Comparison of ENCODE assay signal across 9 cellular contexts in genomic region chr7:90298145-90299038, GRCh38. TPM values are rescaled to one million over a fixed set of nuclear protein-coding genes. Genes with fewer than 3 reads are reported as not detected.
DNase-seq lines count a peak whose midpoint lies in the region; ATAC-seq and TF ChIP-seq lines count a peak whose summit lies in the region.
"Had no signal": no experiment of that assay in that cellular context is flagged by ENCODE, and none has a peak within 500 bp of the region (broad histone marks: within the 10 kb centered on the region; RNA-seq: fewer than 3 reads in every experiment).

No MANE protein-coding gene starts in this region.

- H3K36me3 Mint-ChIP-seq in memory B cell: no peaks in the 10 kb centered on the region
- no peaks in the 10 kb centered on the region for H3K36me3 Mint-ChIP-seq in activated CD4-positive, alpha-beta memory T cell treated with anti-CD3 and anti-CD28 coated beads, Interleukin-2, amount 10 ng/mL, durations not matched to agents 7 days and 5 days (ENCODE audit: low read depth)

- TF ChIP-seq CTCF in BJ (IDR thresholded peaks at IDR 0.05; ENCODE audit: insufficient read depth, low read depth, low read length): peak; percentile 83

- POLR2A ChIA-PET in BJ (lab: Charles Lee): no interaction called here
- POLR2A ChIA-PET in activated CD4-positive, alpha-beta memory T cell treated with anti-CD3 and anti-CD28 coated beads, Interleukin-2, amount 10 ng/mL, durations not matched to agents 7 days and 5 days (lab: Charles Lee): no interaction called here

- H3K4me3 ChIP-seq in BJ (ENCODE audit: low read depth, low read length): no peak overlapping the region
- H3K4me3 ChIP-seq: SJSA1 had no signal

- peak; percentile 90 for ATAC-seq in GM18861 (IDR thresholded peaks at IDR 0.05; ENCODE audit: unreplicated experiment)
- ATAC-seq in HG03175 (IDR thresholded peaks at IDR 0.05; ENCODE audit: unreplicated experiment): peak; percentile 84
- ATAC-seq in memory B cell (ENCODE audit: low read depth): peak; percentile 68

- H3K36me3 ChIP-seq in BJ (ENCODE audit: control insufficient read depth, insufficient read depth, low read length): no peaks in the 10 kb centered on the region
- H3K36me3 ChIP-seq: SJSA1 had no signal

- DNase-seq in BJ (ENCODE audit: low read depth): peak; percentile 11
- peak; percentile 56 for DNase-seq in NCI-H82 (lab: John Stamatoyannopoulos, UW)
- DNase-seq in cerebellum (ENCODE audit: low spot score): peak; percentile 9
- no peak for DNase-seq in memory B cell (ENCODE audit: low spot score in 2 of 2)
- no peak for DNase-seq in HK-2 (ENCODE audit: unreplicated experiment)
- no peak for DNase-seq in activated CD4-positive, alpha-beta memory T cell treated with anti-CD3 and anti-CD28 coated beads, Interleukin-2, amount 10 ng/mL, durations not matched to agents 7 days and 5 days

- CTCF ChIA-PET in BJ (lab: Yijun Ruan, JAX): interaction anchor here (0.6 to 2.1 kb wide), 13 partner anchors 8 to 146 kb away, joined by 3 to 8 read pairs (median 5); partner anchors contain the start of gene STEAP1
- CTCF ChIA-PET in activated CD4-positive, alpha-beta memory T cell treated with anti-CD3 and anti-CD28 coated beads, Interleukin-2, amount 10 ng/mL, durations not matched to agents 7 days and 5 days (lab: Charles Lee): interaction anchor here (0.7 to 1.3 kb wide), 5 partner anchors 14 to 144 kb away, joined by 3 to 6 read pairs (median 3); partner anchors contain the start of gene STEAP1

- H3K4me1 Mint-ChIP-seq in memory B cell: no peaks in the 10 kb centered on the region
- no peaks in the 10 kb centered on the region for H3K4me1 Mint-ChIP-seq in activated CD4-positive, alpha-beta memory T cell treated with anti-CD3 and anti-CD28 coated beads, Interleukin-2, amount 10 ng/mL, durations not matched to agents 7 days and 5 days

- H3K4me3 Mint-ChIP-seq in memory B cell: no peak overlapping the region
- no peak overlapping the region for H3K4me3 Mint-ChIP-seq in activated CD4-positive, alpha-beta memory T cell treated with anti-CD3 and anti-CD28 coated beads, Interleukin-2, amount 10 ng/mL, durations not matched to agents 7 days and 5 days

- no peak overlapping the region for H3K27ac Mint-ChIP-seq in memory B cell
- H3K27ac Mint-ChIP-seq in activated CD4-positive, alpha-beta memory T cell treated with anti-CD3 and anti-CD28 coated beads, Interleukin-2, amount 10 ng/mL, durations not matched to agents 7 days and 5 days: no peak overlapping the region

- H3K27me3 ChIP-seq in BJ (ENCODE audit: control insufficient read depth, insufficient read depth, low read length): no peaks in the 10 kb centered on the region

- peaks cover 4% of the 10 kb centered on the region for H3K27me3 Mint-ChIP-seq in memory B cell
- peaks cover 2% of the 10 kb centered on the region for H3K27me3 Mint-ChIP-seq in activated CD4-positive, alpha-beta memory T cell treated with anti-CD3 and anti-CD28 coated beads, Interleukin-2, amount 10 ng/mL, durations not matched to agents 7 days and 5 days

- H3K9me3 Mint-ChIP-seq in memory B cell: peaks cover 2% of the 10 kb centered on the region
- peaks cover 1% of the 10 kb centered on the region for H3K9me3 Mint-ChIP-seq in activated CD4-positive, alpha-beta memory T cell treated with anti-CD3 and anti-CD28 coated beads, Interleukin-2, amount 10 ng/mL, durations not matched to agents 7 days and 5 days

RNA-seq across cellular contexts. Expression of gene FAM237B, which starts 22.7 kb away (rescaled TPM):
- not detected in 2 replicates for polyA plus RNA-seq in BJ (2011; rRNA removed)
- not detected in 2 replicates for polyA minus RNA-seq in BJ (2011; rRNA and poly(A)+ RNA removed)
- not detected for total RNA-seq in cerebellum
- total RNA-seq in activated CD4-positive, alpha-beta memory T cell treated with anti-CD3 and anti-CD28 coated beads, Interleukin-2, amount 10 ng/mL, durations not matched to agents 7 days and 5 days: not detected
- total RNA-seq: SJSA1 had no signal

RNA-seq across cellular contexts. Expression of gene GTPBP10, which starts 48.1 kb away (rescaled TPM):
- polyA plus RNA-seq in BJ (2011; rRNA removed): 4.2 and 13.2 TPM in 2 replicates
- 1.6 and 4.5 TPM in 2 replicates for polyA minus RNA-seq in BJ (2011; rRNA and poly(A)+ RNA removed)
- total RNA-seq in cerebellum: 18.3 TPM
- 10 to 100 TPM; 26.6 to 28.3 TPM for total RNA-seq in activated CD4-positive, alpha-beta memory T cell treated with anti-CD3 and anti-CD28 coated beads, Interleukin-2, amount 10 ng/mL, durations not matched to agents 7 days and 5 days

RNA-seq across cellular contexts. Expression of gene CFAP69, which starts 53.4 kb away (rescaled TPM):
- 0.90 and 2.3 TPM in 2 replicates for polyA plus RNA-seq in BJ (2011; rRNA removed)
- 0.57 and 2.6 TPM in 2 replicates for polyA minus RNA-seq in BJ (2011; rRNA and poly(A)+ RNA removed)
- 16.8 TPM for total RNA-seq in cerebellum
- not detected for total RNA-seq in activated CD4-positive, alpha-beta memory T cell treated with anti-CD3 and anti-CD28 coated beads, Interleukin-2, amount 10 ng/mL, durations not matched to agents 7 days and 5 days

Comparison
In these comparisons a context has a peak if more than half of its experiments do, and no peak if none do; other contexts are left out.
1. DNase-seq: peak in BJ (single experiment), NCI-H82 (single experiment) and cerebellum (single experiment); none in memory B cell (0 of 2), HK-2 (single experiment) and activated CD4-positive, alpha-beta memory T cell treated with anti-CD3 and anti-CD28 coated beads, Interleukin-2, amount 10 ng/mL, durations not matched to agents 7 days and 5 days (single experiment).
2. RNA of gene CFAP69, which starts 53.4 kb away (total RNA-seq): 16.8 TPM in cerebellum (single experiment); not detected in activated CD4-positive, alpha-beta memory T cell treated with anti-CD3 and anti-CD28 coated beads, Interleukin-2, amount 10 ng/mL, durations not matched to agents 7 days and 5 days; every median in the first group is over 10 times any median in the second.
3. Peak in every context shown above with its lines, with median percentiles within 50 percentile points of each other: ATAC-seq.